12 cellular contexts compared by ENCODE assay signal in genomic region chr9:81664638-81665513, GRCh38. TPM values are rescaled to one million over a fixed set of nuclear protein-coding genes. Genes with fewer than 3 reads are reported as not detected.
DNase-seq lines count a peak whose midpoint lies in the region; ATAC-seq and TF ChIP-seq lines count a peak whose summit lies in the region.
"Had no signal": no experiment of that assay in that cellular context is flagged by ENCODE, and none has a peak within 500 bp of the region (broad histone marks: within the 10 kb centered on the region; RNA-seq: fewer than 3 reads in every experiment).

No MANE protein-coding gene starts in this region.

- DNase-seq in GM23338 (ENCODE audit: low spot score) (no peak), NAMALWA (ENCODE audit: low spot score) (peak; percentile 41), fibroblast of gingiva (ENCODE audit: low read depth) (peak; percentile 16), psoas muscle (no peak), upper lobe of left lung (no peak), WERI-Rb-1 (no peak), NCI-H526 treated with DMSO at 0.1 percent for 48 hours (lab: John Stamatoyannopoulos, UW) (no peak)
- DNase-seq: activated CD4-positive, alpha-beta T cell treated with anti-CD3 and anti-CD28 coated beads for 4 hours; CD8-positive, alpha-beta memory T cell; stimulated activated CD4-positive, alpha-beta T cell treated with anti-CD3 and anti-CD28 coated beads, Interleukin-15, amount 100 ng/mL, for 24 hours had no signal

- no peaks in the 10 kb centered on the region for H3K27me3 ChIP-seq in GM23338 (ENCODE audit: insufficient read depth)
- no peaks in the 10 kb centered on the region for H3K27me3 ChIP-seq in psoas muscle (ENCODE audit: insufficient read depth in 3 of 3, low read length in 2 of 3)
- no peaks in the 10 kb centered on the region for H3K27me3 ChIP-seq in upper lobe of left lung
- no peaks in the 10 kb centered on the region for H3K27me3 ChIP-seq in WERI-Rb-1 (ENCODE audit: insufficient read depth, low read depth, severe bottlenecking)
- H3K27me3 ChIP-seq: breast epithelium had no signal

- no peak for TF ChIP-seq POLR2A in upper lobe of left lung (IDR thresholded peaks at IDR 0.05)

- H3F3A ChIP-seq in GM23338 (replicated peaks; ENCODE audit: low read depth) = peaks cover 17% of the 10 kb centered on the region

- peaks cover 88% of the 10 kb centered on the region for H3K4me1 ChIP-seq in GM23338 (ENCODE audit: insufficient read depth)
- peaks cover 60% of the 10 kb centered on the region for H3K4me1 ChIP-seq in psoas muscle
- peaks cover 9 to 16% (median 9%) of the 10 kb centered on the region in 4 donors for H3K4me1 ChIP-seq in upper lobe of left lung
- H3K4me1 ChIP-seq: breast epithelium had no signal

- H3K4me3 ChIP-seq in GM23338 (peak overlapping the region; percentile 43), psoas muscle (peak overlapping the region; percentile 23), upper lobe of left lung (no peak overlapping the region), WERI-Rb-1 (ENCODE audit: low read depth, low read length) (no peak overlapping the region)
- H3K4me3 ChIP-seq: breast epithelium had no signal

- H3K4me2 ChIP-seq in GM23338 = peak overlapping the region; percentile 70

- H3K79me2 ChIP-seq in GM23338 (replicated peaks; ENCODE audit: insufficient read depth) = peaks cover 95% of the 10 kb centered on the region

- TF ChIP-seq CTCF in GM23338 (conservative IDR thresholded peaks at IDR 0.05; ENCODE audit: low read depth in 2 of 2) (no peak), psoas muscle (IDR thresholded peaks at IDR 0.05) (no peak), upper lobe of left lung (IDR thresholded peaks at IDR 0.05) (no peak), WERI-Rb-1 (IDR thresholded peaks at IDR 0.05; ENCODE audit: low read depth, low read length) (no peak)

- no peaks in the 10 kb centered on the region for H3K9me3 Mint-ChIP-seq in GM23338

- peak overlapping the region; percentile 55 for H3K4me3 Mint-ChIP-seq in GM23338
- H3K4me3 Mint-ChIP-seq: CD8-positive, alpha-beta memory T cell had no signal

- WGBS in psoas muscle, 3 donors = 35 to 56% (median 39%) methylated on average over 8 of the region's 8 CpGs
- WGBS in upper lobe of left lung, 2 donors = 57 to 65% methylated on average over 8 of the region's 8 CpGs

- ATAC-seq in GM23338 = peak; percentile 12; the same call in 1 of the 3 replicates
- peak; percentile 47 to 80 (median 68) for ATAC-seq in psoas muscle
- no peak for ATAC-seq in GM18867 (IDR thresholded peaks at IDR 0.05; ENCODE audit: unreplicated experiment)
- no peak for ATAC-seq in upper lobe of left lung (ENCODE audit: low FRiP score in 2 of 2)

- peaks cover 7% of the 10 kb centered on the region for H3K27me3 Mint-ChIP-seq in GM23338 (ENCODE audit: insufficient read depth, low read depth, poor library complexity)
- H3K27me3 Mint-ChIP-seq: CD8-positive, alpha-beta memory T cell had no signal

- intact Hi-C loops in psoas muscle (cut with DNase I) = loop anchor here in 1 of 2 donors (5.0 kb wide), 1 partner anchor 48 kb away; no protein-coding TSS in a partner anchor

- no peak for TF ChIP-seq EP300 in upper lobe of left lung (IDR thresholded peaks at IDR 0.05)

- H3K9me3 ChIP-seq in psoas muscle = no peaks in the 10 kb centered on the region
- no peaks in the 10 kb centered on the region for H3K9me3 ChIP-seq in upper lobe of left lung
- H3K9me3 ChIP-seq in WERI-Rb-1 (ENCODE audit: severe bottlenecking) = no peaks in the 10 kb centered on the region
- H3K9me3 ChIP-seq: breast epithelium had no signal

- no peak overlapping the region for H2AFZ ChIP-seq in GM23338

- H3K36me3 ChIP-seq in GM23338 (ENCODE audit: insufficient read depth) (peaks cover 5% of the 10 kb centered on the region; the same call in 1 of the 2 replicates), psoas muscle (ENCODE audit: insufficient read depth in 1 of 2, low read depth in 1 of 2) (no peaks in the 10 kb centered on the region), upper lobe of left lung (no peaks in the 10 kb centered on the region), WERI-Rb-1 (peaks cover 55% of the 10 kb centered on the region)
- H3K36me3 ChIP-seq: breast epithelium had no signal

- H3K27ac Mint-ChIP-seq in GM23338 = peak overlapping the region; percentile 92

- no peaks in the 10 kb centered on the region for H3K9me2 ChIP-seq in GM23338 (ENCODE audit: insufficient read depth)

- peaks cover 29% of the 10 kb centered on the region for H4K20me1 ChIP-seq in GM23338 (replicated peaks; ENCODE audit: insufficient read depth)

- peak overlapping the region; percentile 94 for H3K27ac ChIP-seq in GM23338 (ENCODE audit: low read depth)
- H3K27ac ChIP-seq in psoas muscle = peak overlapping the region; percentile 53
- no peak overlapping the region for H3K27ac ChIP-seq in upper lobe of left lung
- no peak overlapping the region for H3K27ac ChIP-seq in WERI-Rb-1
- H3K27ac ChIP-seq: breast epithelium had no signal

- H3K36me3 Mint-ChIP-seq in GM23338 (ENCODE audit: low read depth) = peaks cover 53% of the 10 kb centered on the region

- peaks cover 79% of the 10 kb centered on the region for H3K4me1 Mint-ChIP-seq in GM23338

TF ChIP-seq in GM23338, 12 proteins besides CTCF, POLR2A, EP300 and RAD21 (continues in another document):
- no peak for TF ChIP-seq EZH2phosphoT487 (IDR thresholded peaks at IDR 0.05; ENCODE audit: unreplicated experiment)
- no peak for TF ChIP-seq STAT1 (IDR thresholded peaks at IDR 0.05; ENCODE audit: unreplicated experiment)
- no peak for TF ChIP-seq REST (IDR thresholded peaks at IDR 0.05; ENCODE audit: unreplicated experiment)
- no peak for TF ChIP-seq JUNB (IDR thresholded peaks at IDR 0.05; ENCODE audit: unreplicated experiment)

RNA-seq across cellular contexts. Expression of gene TLE1, which starts 24.5 kb away (rescaled TPM):
- 125 and 132 TPM in 2 replicates for total RNA-seq in GM23338 (2014; rRNA removed; shearing (Covaris generic))
- 58.1 and 59.1 TPM in 2 replicates for polyA plus RNA-seq in GM23338 (2016; fragmentation: Nextera tagmentation; extraction: Ambion mirVana)
- total RNA-seq in psoas muscle = 10 to 100 TPM; 14.6 to 40.9 (median 35.7) TPM
- 10 to 100 TPM; 16.0 to 46.7 (median 31.1) TPM for polyA plus RNA-seq in psoas muscle
- total RNA-seq in upper lobe of left lung = 10 to 100 TPM; 17.3 to 55.5 (median 27.6) TPM

Comparison
In these comparisons a context has a peak if more than half of its experiments do, and no peak if none do; other contexts are left out.
1. ATAC-seq: peak in GM23338 (single experiment) and psoas muscle (4 of 4); none in GM18867 (single experiment) and upper lobe of left lung (0 of 2).
2. DNase-seq: peak in NAMALWA (single experiment) and fibroblast of gingiva (single experiment); none in GM23338 (single experiment), psoas muscle (0 of 2), upper lobe of left lung (0 of 2), WERI-Rb-1 (single experiment) and NCI-H526 treated with DMSO at 0.1 percent for 48 hours (single experiment).
3. H3K27ac ChIP-seq: peak in GM23338 (single experiment) and psoas muscle (single experiment); none in upper lobe of left lung (0 of 4) and WERI-Rb-1 (single experiment).
4. H3K4me3 ChIP-seq: peak in GM23338 (single experiment) and psoas muscle (single experiment); none in upper lobe of left lung (0 of 4) and WERI-Rb-1 (single experiment).